In the genomic region with DNA sequence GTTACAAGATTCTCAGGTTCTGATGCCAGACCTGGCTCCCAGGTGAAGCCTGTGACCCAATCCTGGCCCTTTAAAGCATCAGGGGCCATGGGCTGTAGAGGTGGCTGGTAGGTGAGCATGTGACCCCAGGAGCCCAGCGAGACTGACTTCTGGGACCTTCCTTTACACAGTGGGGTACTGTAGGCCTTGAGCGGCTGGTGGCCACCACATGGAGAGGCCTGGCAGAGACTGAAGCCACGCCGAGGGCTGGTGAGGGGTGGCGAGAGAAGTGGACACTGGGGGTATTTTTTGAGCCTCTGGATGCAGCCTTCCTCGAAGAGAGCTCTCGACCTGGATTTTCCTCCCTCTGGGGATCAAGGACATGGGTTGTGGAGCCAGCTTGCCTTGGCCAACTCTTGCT, we compare ENCODE assay signal across 14 cellular contexts.
DNase-seq lines count a peak whose midpoint lies in the region; ATAC-seq and TF ChIP-seq lines count a peak whose summit lies in the region.
"Had no signal": no experiment of that assay in that cellular context is flagged by ENCODE, and none has a peak within 500 bp of the region (broad histone marks: within the 10 kb centered on the region; RNA-seq: fewer than 3 reads in every experiment).

No MANE protein-coding gene starts in this region.

- no peak overlapping the region for H3K9ac ChIP-seq in colonic mucosa (ENCODE audit: low read depth in 2 of 2, low read length in 2 of 2)

- H3K9me3 Mint-ChIP-seq in neural crest cell: no peaks in the 10 kb centered on the region
- H3K9me3 Mint-ChIP-seq: CD14-positive monocyte; CD8-positive, alpha-beta T cell had no signal

- no peaks in the 10 kb centered on the region for H3K4me1 ChIP-seq in colonic mucosa
- H3K4me1 ChIP-seq: HAP-1 had no signal

- ATAC-seq in left lobe of liver (no peak), HG03097 (IDR thresholded peaks at IDR 0.05; ENCODE audit: low FRiP score, unreplicated experiment) (no peak)
- ATAC-seq: CD8-positive, alpha-beta T cell had no signal

- intact Hi-C loops in colonic mucosa (cut with DNase I): no loop called here

- TF ChIP-seq CTCF in colonic mucosa (IDR thresholded peaks at IDR 0.05): no peak
- TF ChIP-seq CTCF in neural crest cell (conservative IDR thresholded peaks at IDR 0.05): no peak

- peaks cover 7% of the 10 kb centered on the region for H3K4me1 Mint-ChIP-seq in neural crest cell

- no peaks in the 10 kb centered on the region for H3K36me3 Mint-ChIP-seq in neural crest cell (ENCODE audit: low read depth)
- H3K36me3 Mint-ChIP-seq: CD14-positive monocyte; CD8-positive, alpha-beta T cell had no signal

- no peaks in the 10 kb centered on the region for H3K27me3 ChIP-seq in colonic mucosa

- no peaks in the 10 kb centered on the region for H3K27me3 Mint-ChIP-seq in neural crest cell (ENCODE audit: low read depth)

- DNase-seq in colonic mucosa (peak; percentile 8), left lobe of liver (ENCODE audit: low spot score) (peak; percentile 34), neural crest cell (ENCODE audit: low read depth, low spot score) (no peak), ureter (ENCODE audit: low spot score) (peak; percentile 32), Kasumi-1 (lab: John Stamatoyannopoulos, UW) (no peak), NCI-H526 (lab: John Stamatoyannopoulos, UW) (no peak)
- DNase-seq: CD8-positive, alpha-beta T cell; COR-L47; DMS153; DND-41; GDM1 had no signal

- H3K27ac Mint-ChIP-seq in neural crest cell (ENCODE audit: unreplicated experiment): peak overlapping the region; percentile 16
- H3K27ac Mint-ChIP-seq: CD8-positive, alpha-beta T cell had no signal

- H3K9me3 ChIP-seq in colonic mucosa: no peaks in the 10 kb centered on the region
- H3K9me3 ChIP-seq: HAP-1 had no signal

- H3K4me3 Mint-ChIP-seq in neural crest cell: no peak overlapping the region
- H3K4me3 Mint-ChIP-seq: CD14-positive monocyte; CD8-positive, alpha-beta T cell had no signal

- H3K4me3 ChIP-seq in colonic mucosa: no peak overlapping the region
- H3K4me3 ChIP-seq: HAP-1 had no signal

- H3K27ac ChIP-seq in colonic mucosa: no peak overlapping the region

- no peaks in the 10 kb centered on the region for H3K36me3 ChIP-seq in colonic mucosa
- H3K36me3 ChIP-seq: HAP-1 had no signal

Comparison
In these comparisons a context has a peak if more than half of its experiments do, and no peak if none do; other contexts are left out.
1. DNase-seq: peak in colonic mucosa (single experiment), left lobe of liver (single experiment) and ureter (single experiment); none in neural crest cell (single experiment), Kasumi-1 (0 of 2) and NCI-H526 (0 of 2).